Comparison of ENCODE assay signal across 10 cellular contexts in the genomic region with DNA sequence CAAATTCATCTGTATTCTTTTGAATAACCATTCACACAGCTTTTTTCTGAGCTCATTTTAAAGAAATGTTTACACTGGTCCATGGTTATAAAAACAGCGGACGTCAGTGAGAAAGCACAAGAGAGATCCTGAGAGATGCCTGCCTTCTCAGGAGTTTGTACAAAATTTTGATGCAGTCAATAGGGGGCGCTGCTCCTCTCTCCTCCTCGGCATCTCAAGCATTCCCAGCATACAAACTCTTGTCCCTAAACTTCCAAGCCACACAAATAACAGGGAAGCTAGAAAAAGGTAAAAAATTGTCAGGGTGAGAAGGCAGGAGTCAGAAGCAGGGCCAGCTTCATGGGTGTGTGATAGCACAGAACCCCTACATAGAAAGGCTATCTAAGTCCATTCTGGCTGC. TPM values are rescaled to one million over a fixed set of nuclear protein-coding genes. Genes with fewer than 3 reads are reported as not detected.
DNase-seq lines count a peak whose midpoint lies in the region; ATAC-seq and TF ChIP-seq lines count a peak whose summit lies in the region.
"Had no signal": no experiment of that assay in that cellular context is flagged by ENCODE, and none has a peak within 500 bp of the region (broad histone marks: within the 10 kb centered on the region; RNA-seq: fewer than 3 reads in every experiment).

No MANE protein-coding gene starts in this region.

- peaks cover 0 to 3% of the 10 kb centered on the region in 2 donors for H3K9me3 Mint-ChIP-seq in stimulated activated naive B cell treated with anti-CD40 and anti-IgM and Interleukin-4, amounts not matched to agents 10 μg/mL and 1 μg/mL and 100 μg/mL, for 72 hours

- H3K27ac Mint-ChIP-seq in stimulated activated naive B cell treated with anti-CD40 and anti-IgM and Interleukin-4, amounts not matched to agents 10 μg/mL and 1 μg/mL and 100 μg/mL, for 72 hours: no peak overlapping the region

- CTCF ChIA-PET in HEK293 (lab: Yijun Ruan, JAX): interaction anchor here (0.5 to 4.1 kb wide), 48 partner anchors 9 to 1364 kb away, joined by 3 to 24 read pairs (median 4); a partner anchor contains a TSS

- no peaks in the 10 kb centered on the region for H3K36me3 ChIP-seq in HEK293 (ENCODE audit: control insufficient read depth in 2 of 2, insufficient read depth in 1 of 2, low read length in 2 of 2)
- no peaks in the 10 kb centered on the region for H3K36me3 ChIP-seq in kidney epithelial cell (ENCODE audit: control insufficient read depth, insufficient read depth, low read length)

- H3K4me1 ChIP-seq in HEK293 (ENCODE audit: control insufficient read depth, insufficient read depth, low read length): no peaks in the 10 kb centered on the region

- no peak overlapping the region for H3K4me3 Mint-ChIP-seq in stimulated activated naive B cell treated with anti-CD40 and anti-IgM and Interleukin-4, amounts not matched to agents 10 μg/mL and 1 μg/mL and 100 μg/mL, for 72 hours

- no peak for ATAC-seq in stimulated activated naive B cell treated with anti-CD40 and anti-IgM and Interleukin-4, amounts not matched to agents 10 μg/mL and 1 μg/mL and 100 μg/mL, for 72 hours (replicated peaks)
- ATAC-seq in left lobe of liver: no peak

- TF ChIP-seq CTCF in HEK293 (tag by site-specific recombination; IDR thresholded peaks at IDR 0.05): 0 out of 2 replicates have a peak, but pooled peaks have one; percentile 11
- TF ChIP-seq CTCF in astrocyte of the cerebellum (IDR thresholded peaks at IDR 0.05; ENCODE audit: low read depth, low read length, missing control alignments): peak; percentile 30
- TF ChIP-seq CTCF in kidney epithelial cell (IDR thresholded peaks at IDR 0.05; ENCODE audit: insufficient read depth, low read length, poor library complexity, severe bottlenecking): peak; percentile 33

- H3K27me3 Mint-ChIP-seq in stimulated activated naive B cell treated with anti-CD40 and anti-IgM and Interleukin-4, amounts not matched to agents 10 μg/mL and 1 μg/mL and 100 μg/mL, for 72 hours: peaks cover 0 to 5% of the 10 kb centered on the region in 2 donors

- no peaks in the 10 kb centered on the region for H3K9me3 ChIP-seq in HEK293 (ENCODE audit: control insufficient read depth, insufficient read depth, low read depth, low read length)

- H3K4me3 ChIP-seq in HEK293 (ENCODE audit: low read depth, low read length) (no peak overlapping the region), astrocyte of the cerebellum (ENCODE audit: low read depth, low read length) (no peak overlapping the region), kidney epithelial cell (ENCODE audit: low read depth, low read length) (no peak overlapping the region)

- DNase-seq in CD1c-positive myeloid dendritic cell (ENCODE audit: extremely low spot score) (peak; percentile 15), astrocyte of the cerebellum (ENCODE audit: low read depth) (no peak), kidney epithelial cell (ENCODE audit: low read depth) (no peak), activated gamma-delta T cell (lab: John Stamatoyannopoulos, UW) (no peak), left lobe of liver (ENCODE audit: low spot score) (no peak)
- no peak for DNase-seq in activated effector memory CD4-positive, alpha-beta T cell treated with anti-CD3 and anti-CD28 coated beads, Interleukin-2, amount 50 U/mL, for 16 hours
- DNase-seq in stimulated activated naive B cell treated with anti-CD40 and anti-IgM and Interleukin-4, amounts not matched to agents 10 μg/mL and 1 μg/mL and 100 μg/mL, for 72 hours: no peak
- DNase-seq: MV-4-11; stimulated activated CD4-positive, alpha-beta T cell treated with anti-CD3 and anti-CD28 coated beads, Interleukin-4, amount 100 ng/mL, for 24 hours had no signal

- no peak overlapping the region for H3K27ac ChIP-seq in HEK293 (ENCODE audit: extremely low read depth, low read depth, low read length)

- H3K4me1 Mint-ChIP-seq in stimulated activated naive B cell treated with anti-CD40 and anti-IgM and Interleukin-4, amounts not matched to agents 10 μg/mL and 1 μg/mL and 100 μg/mL, for 72 hours: no peaks in the 10 kb centered on the region

- no peaks in the 10 kb centered on the region for H3K27me3 ChIP-seq in kidney epithelial cell (ENCODE audit: control insufficient read depth, insufficient read depth, low read length)

- POLR2A ChIA-PET in HEK293 (lab: Yijun Ruan, JAX): no interaction called here

- in situ Hi-C loops in astrocyte of the cerebellum (cut with HindIII; ENCODE audit: low sequenced_read_pairs): no loop called here

- H3K36me3 Mint-ChIP-seq in stimulated activated naive B cell treated with anti-CD40 and anti-IgM and Interleukin-4, amounts not matched to agents 10 μg/mL and 1 μg/mL and 100 μg/mL, for 72 hours: no peaks in the 10 kb centered on the region

TF ChIP-seq in HEK293, 187 proteins besides CTCF, POLR2A, EP300 and RAD21:
- TF ChIP-seq ZNF654 (tag by site-specific recombination; IDR thresholded peaks at IDR 0.05; ENCODE audit: low read depth) (peak; percentile 32), ZFHX2 (tag by site-specific recombination; conservative IDR thresholded peaks at IDR 0.05) (no peak), ZNF473 (tag by site-specific recombination; IDR thresholded peaks at IDR 0.05) (no peak)

RNA-seq across cellular contexts. Expression of a gene that starts 11.2 kb away (rescaled TPM):
- 0.68 and 0.96 TPM in 2 replicates for total RNA-seq in kidney epithelial cell
- total RNA-seq in left lobe of liver: 0.70 TPM
